ENCODE assay signal across 27 cellular contexts in genomic region chr2:119190321-119190720, GRCh38. TPM values are rescaled to one million over a fixed set of nuclear protein-coding genes. Genes with fewer than 3 reads are reported as not detected.
"Had no signal": no experiment of that assay in that cellular context is flagged by ENCODE, and none has a peak within 500 bp of the region (broad histone marks: within the 10 kb centered on the region; RNA-seq: fewer than 3 reads in every experiment).

No MANE protein-coding gene starts in this region.

- H3K9me3 ChIP-seq: breast epithelium had no signal

- H3K36me3 ChIP-seq: breast epithelium had no signal

- H3K4me3 ChIP-seq: breast epithelium, PC-9 had no signal

- H3K4me1 ChIP-seq: breast epithelium had no signal

- H2AFZ ChIP-seq: PC-9 had no signal

- ATAC-seq: activated CD8-positive, alpha-beta memory T cell treated with anti-CD3 and anti-CD28 coated beads, Interleukin-2, amount 10 ng/mL, durations not matched to agents 7 days and 5 days; T-cell; WTC11 had no signal

- DNase-seq: activated CD4-positive, alpha-beta T cell treated with anti-CD3 and anti-CD28 coated beads for 48 hours; activated CD4-positive, alpha-beta T cell treated with anti-CD3 and anti-CD28 coated beads, Interleukin-2, amount 50 U/mL, for 4 hours; activated CD4-positive, CD25-positive, alpha-beta regulatory T cell treated with anti-CD3 and anti-CD28 coated beads, Interleukin-2, amount 50 U/mL, for 72 hours; activated CD8-positive, alpha-beta memory T cell treated with anti-CD3 and anti-CD28 coated beads, Interleukin-2, amount 10 ng/mL, durations not matched to agents 7 days and 5 days; activated effector memory CD4-positive, alpha-beta T cell treated with Interleukin-2 at 50 U/mL for 16 hours; activated naive CD4-positive, alpha-beta T cell; activated T-cell treated with anti-CD3 and anti-CD28 coated beads, Interleukin-2, amount 50 U/mL, for 24 hours; aorta; caudate nucleus; KG1; NCI-H1048; NCI-H146; NCI-H187 treated with DMSO at 0.1 percent for 48 hours; NCI-H2081 treated with DMSO at 0.1 percent for 48 hours; NCI-H2171 treated with DMSO at 0.1 percent for 48 hours; NCI-H226; NCI-H510A; NCI-H526 treated with DMSO at 0.1 percent for 48 hours; SIG-M5; T-cell; T-helper 2 cell had no signal

- H3K27me3 ChIP-seq: breast epithelium had no signal

- H3K4me2 ChIP-seq: PC-9 had no signal

- H3K27ac ChIP-seq: breast epithelium, PC-9 had no signal

RNA-seq across cellular contexts. Expression of gene C1QL2, which starts 31.8 kb away (rescaled TPM):
- total RNA-seq: activated CD8-positive, alpha-beta memory T cell treated with anti-CD3 and anti-CD28 coated beads, Interleukin-2, amount 10 ng/mL, durations not matched to agents 7 days and 5 days; activated T-helper 1 cell treated with anti-CD3 and anti-CD28 coated beads, Interleukin-12 subunit alpha, Interleukin-12 subunit beta, Interleukin-2, Interleukin-4 antibody, amounts not matched to agents 30 ng/mL and 10 ng/mL and 1 ng/mL, durations not matched to agents 14 hours and 24 hours and 36 hours; aorta; LHCN-M2; M059J; PC-9; T-cell had no signal
